13 cellular contexts compared by ENCODE assay signal in genomic region chr12:64801381-64801780, GRCh38. TPM values are rescaled to one million over a fixed set of nuclear protein-coding genes. Genes with fewer than 3 reads are reported as not detected.
DNase-seq lines count a peak whose midpoint lies in the region; ATAC-seq and TF ChIP-seq lines count a peak whose summit lies in the region.
"Had no signal": no experiment of that assay in that cellular context is flagged by ENCODE, and none has a peak within 500 bp of the region (broad histone marks: within the 10 kb centered on the region; RNA-seq: fewer than 3 reads in every experiment).

No MANE protein-coding gene starts in this region.

- H3K36me3 ChIP-seq in SK-N-SH (replicated peaks in 1 of 2; ENCODE audit: control insufficient read depth in 1 of 2, insufficient read depth in 2 of 2, low read length in 1 of 2) (no peaks in the 10 kb centered on the region), hepatocyte (replicated peaks; ENCODE audit: insufficient read depth, low read depth) (no peaks in the 10 kb centered on the region), Karpas-422 (ENCODE audit: insufficient read depth, low read length) (no peaks in the 10 kb centered on the region)

- H3K27ac ChIP-seq in SK-N-SH (ENCODE audit: low read depth in 2 of 2, low read length in 1 of 2) (no peak overlapping the region), hepatocyte (no peak overlapping the region), Karpas-422 (ENCODE audit: low read length) (no peak overlapping the region)
- H3K27ac ChIP-seq: SK-N-MC had no signal

- no peak for ATAC-seq in stimulated activated naive CD8-positive, alpha-beta T cell treated with anti-CD3 and anti-CD28 coated beads, Interleukin-15, amount 100 ng/mL, for 72 hours
- ATAC-seq in GM19324 (IDR thresholded peaks at IDR 0.05; ENCODE audit: low FRiP score, unreplicated experiment): no peak
- ATAC-seq in sciatic nerve: no peak

- DNase-seq in CD14-positive monocyte (ENCODE audit: low spot score) (no peak), HCEC 1CT (peak; percentile 53), SK-N-SH (peak; percentile 31), hepatocyte (ENCODE audit: low spot score) (no peak), Karpas-422 (no peak), sciatic nerve (ENCODE audit: low spot score) (no peak)
- DNase-seq in stimulated activated naive CD8-positive, alpha-beta T cell treated with anti-CD3 and anti-CD28 coated beads, Interleukin-15, amount 100 ng/mL, for 72 hours: no peak
- DNase-seq: activated CD4-positive, alpha-beta T cell treated with anti-CD3 and anti-CD28 coated beads, Interleukin-2, amount 10 ng/mL, durations not matched to agents 24 days and 14 days; activated naive CD4-positive, alpha-beta T cell treated with Interleukin-2 at 50 U/mL for 16 hours; effector CD8-positive, alpha-beta T cell; NCI-H1930 had no signal

- intact Hi-C loops in CD14-positive monocyte (cut with micrococcal nuclease): loop anchor here in 1 of 2 donors (2.0 kb wide), 1 partner anchor 17 kb away; no protein-coding TSS in a partner anchor
- intact Hi-C loops in sciatic nerve (cut with DNase I): no loop called here

- H2AFZ ChIP-seq in SK-N-SH (ENCODE audit: low read depth): no peak overlapping the region
- no peak overlapping the region for H2AFZ ChIP-seq in hepatocyte
- no peak overlapping the region for H2AFZ ChIP-seq in Karpas-422 (ENCODE audit: low read length)

- peaks cover 21% of the 10 kb centered on the region for H3K4me1 Mint-ChIP-seq in CD14-positive monocyte
- no peaks in the 10 kb centered on the region for H3K4me1 Mint-ChIP-seq in stimulated activated naive CD8-positive, alpha-beta T cell treated with anti-CD3 and anti-CD28 coated beads, Interleukin-15, amount 100 ng/mL, for 72 hours
- H3K4me1 Mint-ChIP-seq: activated CD4-positive, alpha-beta T cell treated with anti-CD3 and anti-CD28 coated beads, Interleukin-2, amount 10 ng/mL, durations not matched to agents 24 days and 14 days had no signal

- peaks cover 0 to 4% (median 3%) of the 10 kb centered on the region in 7 donors for H3K9me3 Mint-ChIP-seq in CD14-positive monocyte
- no peaks in the 10 kb centered on the region for H3K9me3 Mint-ChIP-seq in stimulated activated naive CD8-positive, alpha-beta T cell treated with anti-CD3 and anti-CD28 coated beads, Interleukin-15, amount 100 ng/mL, for 72 hours
- H3K9me3 Mint-ChIP-seq: activated CD4-positive, alpha-beta T cell treated with anti-CD3 and anti-CD28 coated beads, Interleukin-2, amount 10 ng/mL, durations not matched to agents 24 days and 14 days had no signal

- H3K4me3 Mint-ChIP-seq in CD14-positive monocyte: no peak overlapping the region
- no peak overlapping the region for H3K4me3 Mint-ChIP-seq in stimulated activated naive CD8-positive, alpha-beta T cell treated with anti-CD3 and anti-CD28 coated beads, Interleukin-15, amount 100 ng/mL, for 72 hours
- H3K4me3 Mint-ChIP-seq: activated CD4-positive, alpha-beta T cell treated with anti-CD3 and anti-CD28 coated beads, Interleukin-2, amount 10 ng/mL, durations not matched to agents 24 days and 14 days had no signal

- 53% methylated on average over 2 of the region's 2 CpGs for WGBS in SK-N-SH (ENCODE audit: low lambda C conversion rate)
- WGBS in hepatocyte (ENCODE audit: low lambda C conversion rate, missing lambda C conversion rate): 80% methylated on average over 2 of the region's 2 CpGs

- TF ChIP-seq CTCF in CD14-positive monocyte (IDR thresholded peaks at IDR 0.05): no peak
- peak; percentile 45 for TF ChIP-seq CTCF in SK-N-SH (IDR thresholded peaks at IDR 0.05)
- peak; percentile 13 for TF ChIP-seq CTCF in hepatocyte (IDR thresholded peaks at IDR 0.05; ENCODE audit: poor library complexity)

- H4K20me1 ChIP-seq in SK-N-SH (ENCODE audit: insufficient read depth): no peaks in the 10 kb centered on the region
- no peaks in the 10 kb centered on the region for H4K20me1 ChIP-seq in hepatocyte (ENCODE audit: insufficient read depth, poor library complexity, severe bottlenecking)
- H4K20me1 ChIP-seq in Karpas-422 (ENCODE audit: insufficient read depth, low read depth, low read length): no peaks in the 10 kb centered on the region

- no peak overlapping the region for H3K9ac ChIP-seq in SK-N-SH
- H3K9ac ChIP-seq in Karpas-422 (ENCODE audit: low read length): no peak overlapping the region

- H3K4me1 ChIP-seq in SK-N-SH (ENCODE audit: control insufficient read depth in 1 of 2, insufficient read depth in 2 of 2, low read depth in 1 of 2, low read length in 1 of 2) (no peaks in the 10 kb centered on the region), hepatocyte (ENCODE audit: insufficient read depth) (no peaks in the 10 kb centered on the region), Karpas-422 (ENCODE audit: low read length) (no peaks in the 10 kb centered on the region)

- H3K27me3 ChIP-seq in SK-N-SH (ENCODE audit: insufficient read depth) (peaks cover 17% of the 10 kb centered on the region; the same call in 1 of the 2 replicates), hepatocyte (no peaks in the 10 kb centered on the region), Karpas-422 (ENCODE audit: low read length) (no peaks in the 10 kb centered on the region)

- no peaks in the 10 kb centered on the region for H3K79me2 ChIP-seq in SK-N-SH (ENCODE audit: insufficient read depth)
- H3K79me2 ChIP-seq in hepatocyte: no peaks in the 10 kb centered on the region
- no peaks in the 10 kb centered on the region for H3K79me2 ChIP-seq in Karpas-422 (ENCODE audit: low read length)

- H3F3A ChIP-seq in SK-N-SH (replicated peaks; ENCODE audit: insufficient read depth): peaks cover 5% of the 10 kb centered on the region

- peak; percentile 23; the same call in 1 of the 2 replicates for TF ChIP-seq RAD21 in SK-N-SH (IDR thresholded peaks at IDR 0.05; ENCODE audit: low read length)

- H3K4me2 ChIP-seq in SK-N-SH: no peak overlapping the region
- H3K4me2 ChIP-seq in hepatocyte: no peak overlapping the region
- no peak overlapping the region for H3K4me2 ChIP-seq in Karpas-422 (ENCODE audit: low read depth, low read length, poor library complexity, severe bottlenecking)

- TF ChIP-seq EP300 in SK-N-SH (IDR thresholded peaks at IDR 0.05; ENCODE audit: borderline replicate concordance in 1 of 2, low read depth in 1 of 2, low read length in 1 of 2): no peak

- H3K36me3 Mint-ChIP-seq in CD14-positive monocyte: no peaks in the 10 kb centered on the region

- H3K9me3 ChIP-seq in SK-N-SH (no peaks in the 10 kb centered on the region), hepatocyte (ENCODE audit: low read depth) (no peaks in the 10 kb centered on the region), Karpas-422 (ENCODE audit: low read length) (no peaks in the 10 kb centered on the region)

- CTCF ChIA-PET in SK-N-SH (lab: Yijun Ruan, JAX): interaction anchor here (0.7 to 2.6 kb wide), 42 partner anchors 8 to 1304 kb away, joined by 3 to 21 read pairs (median 5); partner anchors contain the start of genes LEMD3 and TBC1D30

- no peaks in the 10 kb centered on the region for H3K9me2 ChIP-seq in SK-N-SH
- no peaks in the 10 kb centered on the region for H3K9me2 ChIP-seq in hepatocyte (replicated peaks; ENCODE audit: insufficient read depth)
- H3K9me2 ChIP-seq in Karpas-422 (replicated peaks; ENCODE audit: insufficient read depth, low read length): no peaks in the 10 kb centered on the region

- H3K27me3 Mint-ChIP-seq in CD14-positive monocyte (ENCODE audit: low read depth in 3 of 3): peaks cover 6 to 13% (median 10%) of the 10 kb centered on the region in 3 donors
- H3K27me3 Mint-ChIP-seq in stimulated activated naive CD8-positive, alpha-beta T cell treated with anti-CD3 and anti-CD28 coated beads, Interleukin-15, amount 100 ng/mL, for 72 hours: peaks cover 30% of the 10 kb centered on the region

- peak overlapping the region in 4 of 7 donors; percentile 8 to 61 (median 52) for H3K27ac Mint-ChIP-seq in CD14-positive monocyte
- H3K27ac Mint-ChIP-seq in stimulated activated naive CD8-positive, alpha-beta T cell treated with anti-CD3 and anti-CD28 coated beads, Interleukin-15, amount 100 ng/mL, for 72 hours: no peak overlapping the region
- H3K27ac Mint-ChIP-seq: activated CD4-positive, alpha-beta T cell treated with anti-CD3 and anti-CD28 coated beads, Interleukin-2, amount 10 ng/mL, durations not matched to agents 24 days and 14 days had no signal

- H3K4me3 ChIP-seq in SK-N-SH (ENCODE audit: low read depth in 2 of 2, low read length in 1 of 2) (no peak overlapping the region), hepatocyte (no peak overlapping the region), Karpas-422 (ENCODE audit: low read length) (no peak overlapping the region)
- H3K4me3 ChIP-seq: SK-N-MC had no signal

- POLR2A ChIA-PET in SK-N-SH (lab: Yijun Ruan, JAX): no interaction called here

TF ChIP-seq in SK-N-SH, 30 proteins besides CTCF, POLR2A, EP300 and RAD21 (continues in another document):
- no peak for TF ChIP-seq POLR2AphosphoS5 (IDR thresholded peaks at IDR 0.05; ENCODE audit: low read depth, low read length)
- TF ChIP-seq GATA2 (CRISPR knock-in tag; IDR thresholded peaks at IDR 0.05): no peak
- no peak for TF ChIP-seq PBX3 (IDR thresholded peaks at IDR 0.05)
- TF ChIP-seq MAX (IDR thresholded peaks at IDR 0.05; ENCODE audit: low read depth): no peak

RNA-seq across cellular contexts. Expression of gene TBC1D30, which starts 23.1 kb away (rescaled TPM):
- polyA plus RNA-seq in CD14-positive monocyte (1 to 10 TPM; 1.1 to 2.7 TPM), SK-N-SH (2012; rRNA removed) (0.23 and 0.29 TPM in 2 replicates), hepatocyte (4.8 and 5.6 TPM in 2 replicates)
- polyA plus RNA-seq in SK-N-SH (2012; cell fraction: cytosol; rRNA removed): 0.15 and 0.21 TPM in 2 replicates
- polyA plus RNA-seq in SK-N-SH (2012; cell fraction: nucleus; rRNA removed): 0.55 and 1.0 TPM in 2 replicates
- total RNA-seq in hepatocyte (4.7 and 5.3 TPM in 2 replicates), sciatic nerve (6.2 TPM)
- 7.1 and 15.5 TPM in 2 replicates for total RNA-seq in Karpas-422 (2014; rRNA removed; shearing (Covaris generic); ENCODE audit: low replicate concordance)

RNA-seq across cellular contexts. Expression of gene GNS, which starts 42.2 kb away (rescaled TPM):
- 100 to 1,000 TPM; 203 to 274 TPM for polyA plus RNA-seq in CD14-positive monocyte
- polyA plus RNA-seq in SK-N-SH (2012; rRNA removed): 74.8 and 93.8 TPM in 2 replicates
- polyA plus RNA-seq in SK-N-SH (2012; cell fraction: cytosol; rRNA removed): 80.0 and 89.4 TPM in 2 replicates
- 32.3 and 61.5 TPM in 2 replicates for polyA plus RNA-seq in SK-N-SH (2012; cell fraction: nucleus; rRNA removed)
- total RNA-seq in hepatocyte: 193 and 199 TPM in 2 replicates
- 82.1 and 88.0 TPM in 2 replicates for polyA plus RNA-seq in hepatocyte
- total RNA-seq in Karpas-422 (2014; rRNA removed; shearing (Covaris generic); ENCODE audit: low replicate concordance): 25.2 and 49.5 TPM in 2 replicates
- 82.8 TPM for total RNA-seq in sciatic nerve

Comparison
In these comparisons a context has a peak if more than half of its experiments do, and no peak if none do; other contexts are left out.
1. DNase-seq: peak in HCEC 1CT (single experiment) and SK-N-SH (single experiment); none in CD14-positive monocyte (single experiment), hepatocyte (single experiment), Karpas-422 (single experiment), stimulated activated naive CD8-positive, alpha-beta T cell treated with anti-CD3 and anti-CD28 coated beads, Interleukin-15, amount 100 ng/mL, for 72 hours (0 of 2) and sciatic nerve (single experiment).
2. H3K27ac Mint-ChIP-seq: peak in CD14-positive monocyte (4 of 7); none in stimulated activated naive CD8-positive, alpha-beta T cell treated with anti-CD3 and anti-CD28 coated beads, Interleukin-15, amount 100 ng/mL, for 72 hours (0 of 2).